In the genomic region with DNA sequence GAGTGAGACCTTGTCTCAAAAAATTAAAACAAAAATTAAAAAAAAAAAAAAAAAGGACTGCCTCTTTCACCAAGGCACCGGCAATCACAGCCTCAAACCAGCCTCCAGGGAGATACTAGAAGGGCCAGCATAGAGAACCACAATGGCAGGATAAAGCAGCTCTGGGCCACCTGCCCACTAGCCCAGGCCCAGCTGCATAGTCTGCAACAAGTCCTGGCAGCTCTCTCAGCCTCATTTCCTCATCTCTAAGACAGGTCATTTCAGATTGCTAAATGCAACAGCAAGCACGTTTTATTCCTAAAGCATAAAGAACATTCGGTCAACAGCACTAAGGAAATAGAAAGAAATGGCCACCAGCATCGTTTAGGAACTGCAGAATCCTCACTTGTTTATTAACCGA, we compare ENCODE assay signal across 9 cellular contexts. TPM values are rescaled to one million over a fixed set of nuclear protein-coding genes. Genes with fewer than 3 reads are reported as not detected.
DNase-seq lines count a peak whose midpoint lies in the region; TF ChIP-seq lines count a peak whose summit lies in the region.
"Had no signal": no experiment of that assay in that cellular context is flagged by ENCODE, and none has a peak within 500 bp of the region (broad histone marks: within the 10 kb centered on the region; RNA-seq: fewer than 3 reads in every experiment).

No MANE protein-coding gene starts in this region.

- H3K4me3 ChIP-seq in GM23248 (no peak overlapping the region), fibroblast of villous mesenchyme (ENCODE audit: low read depth, low read length) (no peak overlapping the region), OCI-LY7 (ENCODE audit: low read depth, low read length, poor library complexity, severe bottlenecking) (no peak overlapping the region)

- peak; percentile 83 for DNase-seq in GM23248
- peak; percentile 4 for DNase-seq in RPMI8226
- peak; percentile 82 for DNase-seq in fibroblast of villous mesenchyme (ENCODE audit: low read depth)
- DNase-seq in renal cortical epithelial cell (ENCODE audit: low read depth) = peak; percentile 79
- DNase-seq in effector CD8-positive, alpha-beta T cell (lab: John Stamatoyannopoulos, UW) = no peak
- DNase-seq in OCI-LY7 (ENCODE audit: low spot score) = no peak
- DNase-seq in activated CD4-positive, alpha-beta T cell treated with anti-CD3 and anti-CD28 coated beads for 1 hour = no peak
- DNase-seq in activated CD4-positive, alpha-beta T cell treated with anti-CD3 and anti-CD28 coated beads for 48 hours = no peak
- DNase-seq: KG1 had no signal

- 9 to 12% methylated on average over 5 of the region's 5 CpGs for WGBS in GM23248 (ENCODE audit: low coverage in 1 of 2, low lambda C conversion rate in 2 of 2, missing lambda C conversion rate in 2 of 2), 2 experiments

- peak overlapping the region; percentile 43 for H3K4me2 ChIP-seq in GM23248 (ENCODE audit: unreplicated experiment)
- no peak overlapping the region for H3K4me2 ChIP-seq in OCI-LY7 (ENCODE audit: low read length)

- H3K4me1 ChIP-seq in GM23248 (ENCODE audit: insufficient read depth) (peaks cover 71% of the 10 kb centered on the region), OCI-LY7 (ENCODE audit: insufficient read depth, low read length, poor library complexity, severe bottlenecking) (no peaks in the 10 kb centered on the region)

- H3K9me3 ChIP-seq in GM23248 (ENCODE audit: low read depth) (no peaks in the 10 kb centered on the region), OCI-LY7 (ENCODE audit: low read length) (no peaks in the 10 kb centered on the region)

- POLR2A ChIA-PET in OCI-LY7 (lab: Charles Lee) = interaction anchor here (0.6 to 7.0 kb wide), 2 partner anchors 17 to 53 kb away, joined by 4 to 58 read pairs; no protein-coding TSS in a partner anchor

- 0 out of 2 replicates have a peak, but pooled peaks cover 4% of the 10 kb centered on the region for H3K36me3 ChIP-seq in GM23248 (ENCODE audit: low read depth)
- H3K36me3 ChIP-seq in OCI-LY7 (ENCODE audit: insufficient read depth, low read length) = peaks cover 95% of the 10 kb centered on the region

- intact Hi-C loops in OCI-LY7 (cut with micrococcal nuclease; ENCODE audit: unreplicated experiment) = no loop called here

- TF ChIP-seq CTCF in fibroblast of villous mesenchyme (IDR thresholded peaks at IDR 0.05; ENCODE audit: insufficient read depth, low read depth, low read length) (no peak), OCI-LY7 (conservative IDR thresholded peaks at IDR 0.05; ENCODE audit: low read length) (no peak)

- H3K79me2 ChIP-seq in GM23248 (ENCODE audit: insufficient read depth) (peaks cover 57% of the 10 kb centered on the region), OCI-LY7 (ENCODE audit: insufficient read depth, low read depth, low read length) (peaks cover 35% of the 10 kb centered on the region)

- H3K9me2 ChIP-seq in GM23248 (ENCODE audit: insufficient read depth) (no peaks in the 10 kb centered on the region), OCI-LY7 (ENCODE audit: insufficient read depth, low read length) (no peaks in the 10 kb centered on the region)

- CTCF ChIA-PET in OCI-LY7 (lab: Charles Lee; ENCODE audit: unreplicated experiment) = no interaction called here

- H3K27me3 ChIP-seq in GM23248 (replicated peaks; ENCODE audit: insufficient read depth) = no peaks in the 10 kb centered on the region

- H2AFZ ChIP-seq in GM23248 = no peak overlapping the region
- H2AFZ ChIP-seq in OCI-LY7 (ENCODE audit: low read length) = no peak overlapping the region

- no peaks in the 10 kb centered on the region for H4K20me1 ChIP-seq in GM23248 (ENCODE audit: insufficient read depth)
- no peaks in the 10 kb centered on the region for H4K20me1 ChIP-seq in OCI-LY7 (ENCODE audit: insufficient read depth, low read length)

- H3F3A ChIP-seq in GM23248 (ENCODE audit: insufficient read depth) = peaks cover 72% of the 10 kb centered on the region

- H3K27ac ChIP-seq in GM23248 (peak overlapping the region; percentile 34), OCI-LY7 (ENCODE audit: low read depth, low read length, poor library complexity, severe bottlenecking) (no peak overlapping the region)

- no TSS peak for BruUV-seq in OCI-LY7 (replicated peaks; lab: Mats Ljungman, UMichigan)

- no peak overlapping the region; the same call in 1 of the 2 replicates for H3K9ac ChIP-seq in GM23248

- in situ Hi-C loops in GM23248 (cut with MboI) = no loop called here

RNA-seq across cellular contexts. Expression of a gene that starts 28.8 kb away (rescaled TPM):
- 108 and 115 TPM in 2 replicates for total RNA-seq in GM23248 (2014; rRNA removed; shearing (Covaris generic))
- polyA plus RNA-seq in GM23248 (2016; fragmentation: Nextera tagmentation; extraction: Ambion mirVana) = 48.1 and 48.2 TPM in 2 replicates
- total RNA-seq in fibroblast of villous mesenchyme (86.4 and 90.8 TPM in 2 replicates), renal cortical epithelial cell (121 and 123 TPM in 2 replicates), OCI-LY7 (2022) (130 and 136 TPM in 2 replicates)
- 234 and 237 TPM in 2 replicates for total RNA-seq in OCI-LY7 (2014; rRNA removed; shearing (Covaris generic))

Comparison
In these comparisons a context has a peak if more than half of its experiments do, and no peak if none do; other contexts are left out.
1. DNase-seq: peak in GM23248 (single experiment), RPMI8226 (single experiment), fibroblast of villous mesenchyme (single experiment) and renal cortical epithelial cell (single experiment); none in effector CD8-positive, alpha-beta T cell (single experiment), OCI-LY7 (single experiment), activated CD4-positive, alpha-beta T cell treated with anti-CD3 and anti-CD28 coated beads for 1 hour (single experiment) and activated CD4-positive, alpha-beta T cell treated with anti-CD3 and anti-CD28 coated beads for 48 hours (single experiment).